ENCODE assay signal across 16 cellular contexts in genomic region chr19:36112678-36113077, GRCh38. TPM values are rescaled to one million over a fixed set of nuclear protein-coding genes. Genes with fewer than 3 reads are reported as not detected.
DNase-seq lines count a peak whose midpoint lies in the region; ATAC-seq and TF ChIP-seq lines count a peak whose summit lies in the region.
"Had no signal": no experiment of that assay in that cellular context is flagged by ENCODE, and none has a peak within 500 bp of the region (broad histone marks: within the 10 kb centered on the region; RNA-seq: fewer than 3 reads in every experiment).

No MANE protein-coding gene starts in this region.

- peaks cover 14% of the 10 kb centered on the region for H3K36me3 Mint-ChIP-seq in CD4-positive, CD25-positive, alpha-beta regulatory T cell
- H3K36me3 Mint-ChIP-seq in Calu3 (ENCODE audit: insufficient read depth, unreplicated experiment) = peaks cover 59% of the 10 kb centered on the region
- peaks cover 62% of the 10 kb centered on the region for H3K36me3 Mint-ChIP-seq in activated T-helper 17 cell treated with anti-CD3 and anti-CD28 coated beads, Interleukin-2, amount 50 U/mL, for 72 hours (ENCODE audit: low read depth)
- peaks cover 0 to 26% (median 9%) of the 10 kb centered on the region in 3 donors for H3K36me3 Mint-ChIP-seq in naive thymus-derived CD8-positive, alpha-beta T cell

- CTCF ChIA-PET in Calu3 (lab: Charles Lee) = no interaction called here

- H3K9me3 Mint-ChIP-seq in CD4-positive, CD25-positive, alpha-beta regulatory T cell = no peaks in the 10 kb centered on the region
- no peaks in the 10 kb centered on the region for H3K9me3 Mint-ChIP-seq in Calu3 (ENCODE audit: low read depth, unreplicated experiment)
- H3K9me3 Mint-ChIP-seq in activated T-helper 17 cell treated with anti-CD3 and anti-CD28 coated beads, Interleukin-2, amount 50 U/mL, for 72 hours = no peaks in the 10 kb centered on the region
- H3K9me3 Mint-ChIP-seq in naive thymus-derived CD8-positive, alpha-beta T cell = peaks cover 0 to 3% (median 0%) of the 10 kb centered on the region in 9 donors

- ATAC-seq in CD4-positive, CD25-positive, alpha-beta regulatory T cell (ENCODE audit: low read depth in 2 of 2) = no peak
- ATAC-seq in activated T-helper 17 cell treated with anti-CD3 and anti-CD28 coated beads, Interleukin-2, amount 50 U/mL, for 72 hours (replicated peaks) = no peak
- ATAC-seq in naive thymus-derived CD8-positive, alpha-beta T cell = no peak
- no peak for ATAC-seq in right cardiac atrium
- ATAC-seq in HG02840 (IDR thresholded peaks at IDR 0.05; ENCODE audit: low FRiP score, unreplicated experiment) = no peak
- ATAC-seq: gastroesophageal sphincter, left ventricle myocardium superior had no signal

- peaks cover 34% of the 10 kb centered on the region for H3K4me1 ChIP-seq in CD4-positive, CD25-positive, alpha-beta regulatory T cell (ENCODE audit: control insufficient read depth, insufficient read depth, low read length, poor library complexity, severe bottlenecking)
- no peaks in the 10 kb centered on the region for H3K4me1 ChIP-seq in right cardiac atrium (ENCODE audit: control insufficient read depth, insufficient read depth, low read length)

- WGBS in right cardiac atrium = 95% methylated on average over 10 of the region's 10 CpGs

- H3K4me3 ChIP-seq in CD4-positive, CD25-positive, alpha-beta regulatory T cell (ENCODE audit: low read depth, low read length) = no peak overlapping the region
- no peak overlapping the region for H3K4me3 ChIP-seq in right cardiac atrium (ENCODE audit: low read length)

- no peak overlapping the region for H3K27ac ChIP-seq in CD4-positive, CD25-positive, alpha-beta regulatory T cell (ENCODE audit: insufficient read depth, low read length, poor library complexity, severe bottlenecking)
- no peak overlapping the region for H3K27ac ChIP-seq in right cardiac atrium (ENCODE audit: low read length)
- H3K27ac ChIP-seq: gastroesophageal sphincter, thoracic aorta had no signal

- peak overlapping the region; percentile 87 to 99 (median 94) for H3K4me3 Mint-ChIP-seq in CD4-positive, CD25-positive, alpha-beta regulatory T cell
- H3K4me3 Mint-ChIP-seq in Calu3 (ENCODE audit: low read depth, unreplicated experiment) = peak overlapping the region; percentile 90
- H3K4me3 Mint-ChIP-seq in activated T-helper 17 cell treated with anti-CD3 and anti-CD28 coated beads, Interleukin-2, amount 50 U/mL, for 72 hours = peak overlapping the region; percentile 97
- H3K4me3 Mint-ChIP-seq in naive thymus-derived CD8-positive, alpha-beta T cell = peak overlapping the region; percentile 66 to 95 (median 82)

- no peak for TF ChIP-seq CTCF in Calu3 (IDR thresholded peaks at IDR 0.05; ENCODE audit: unreplicated experiment)

- no peak for DNase-seq in CD4-positive, CD25-positive, alpha-beta regulatory T cell
- DNase-seq in Calu3 = no peak
- DNase-seq in naive thymus-derived CD8-positive, alpha-beta T cell = no peak
- no peak for DNase-seq in right cardiac atrium
- no peak for DNase-seq in cerebellar nuclear complex (lab: John Stamatoyannopoulos, UW)
- DNase-seq in anterior cingulate cortex (lab: John Stamatoyannopoulos, UW) = no peak
- DNase-seq: activated CD4-positive, alpha-beta T cell treated with anti-CD3 and anti-CD28 coated beads, Interleukin-2, amount 50 U/mL, for 4 hours; DMS79; left ventricle myocardium superior; NCI-H1417 had no signal

- H3K9me3 ChIP-seq in CD4-positive, CD25-positive, alpha-beta regulatory T cell (ENCODE audit: control insufficient read depth in 2 of 2, low read length in 2 of 2) = no peaks in the 10 kb centered on the region
- H3K9me3 ChIP-seq in right cardiac atrium (ENCODE audit: control insufficient read depth, low read length) = no peaks in the 10 kb centered on the region
- H3K9me3 ChIP-seq: gastroesophageal sphincter, thoracic aorta had no signal

- H3K27me3 ChIP-seq in CD4-positive, CD25-positive, alpha-beta regulatory T cell (ENCODE audit: control insufficient read depth, insufficient read depth, low read length) = no peaks in the 10 kb centered on the region
- no peaks in the 10 kb centered on the region for H3K27me3 ChIP-seq in right cardiac atrium (ENCODE audit: control insufficient read depth, insufficient read depth)
- H3K27me3 ChIP-seq: gastroesophageal sphincter had no signal

- POLR2A ChIA-PET in naive thymus-derived CD8-positive, alpha-beta T cell (lab: Charles Lee) = interaction anchor here (4.0 kb wide), 1 partner anchor 14 kb away, joined by 42 read pairs; no protein-coding TSS in a partner anchor

- peaks cover 11% of the 10 kb centered on the region for H3K36me3 ChIP-seq in CD4-positive, CD25-positive, alpha-beta regulatory T cell (ENCODE audit: control insufficient read depth, insufficient read depth, low read length)

- H3K27me3 Mint-ChIP-seq in CD4-positive, CD25-positive, alpha-beta regulatory T cell = peaks cover 8% of the 10 kb centered on the region
- H3K27me3 Mint-ChIP-seq in Calu3 (ENCODE audit: unreplicated experiment) = peaks cover 12% of the 10 kb centered on the region
- H3K27me3 Mint-ChIP-seq in activated T-helper 17 cell treated with anti-CD3 and anti-CD28 coated beads, Interleukin-2, amount 50 U/mL, for 72 hours = no peaks in the 10 kb centered on the region
- H3K27me3 Mint-ChIP-seq in naive thymus-derived CD8-positive, alpha-beta T cell = peaks cover 0 to 4% (median 0%) of the 10 kb centered on the region in 5 donors

- no TSS peak for BruUV-seq in Calu3 (replicated peaks; lab: Mats Ljungman, UMichigan)

- H3K4me1 Mint-ChIP-seq in CD4-positive, CD25-positive, alpha-beta regulatory T cell = peaks cover 0 to 43% (median 23%) of the 10 kb centered on the region in 4 donors
- peaks cover 38% of the 10 kb centered on the region for H3K4me1 Mint-ChIP-seq in Calu3 (ENCODE audit: low read depth, unreplicated experiment)
- H3K4me1 Mint-ChIP-seq in activated T-helper 17 cell treated with anti-CD3 and anti-CD28 coated beads, Interleukin-2, amount 50 U/mL, for 72 hours = peaks cover 13% of the 10 kb centered on the region
- H3K4me1 Mint-ChIP-seq in naive thymus-derived CD8-positive, alpha-beta T cell = peaks cover 16 to 45% (median 44%) of the 10 kb centered on the region in 4 donors

- peak overlapping the region; percentile 79 to 97 (median 91) for H3K27ac Mint-ChIP-seq in CD4-positive, CD25-positive, alpha-beta regulatory T cell
- peak overlapping the region; percentile 5 for H3K27ac Mint-ChIP-seq in Calu3 (ENCODE audit: unreplicated experiment)
- H3K27ac Mint-ChIP-seq in activated T-helper 17 cell treated with anti-CD3 and anti-CD28 coated beads, Interleukin-2, amount 50 U/mL, for 72 hours = peak overlapping the region; percentile 99
- H3K27ac Mint-ChIP-seq in naive thymus-derived CD8-positive, alpha-beta T cell = peak overlapping the region in 9 of 10 donors; percentile 63 to 99 (median 81)

- intact Hi-C loops in Calu3 (cut with micrococcal nuclease; ENCODE audit: unreplicated experiment) = no loop called here
- intact Hi-C loops in right cardiac atrium (cut with DNase I) = loop anchor here in 2 of 4 donors (5.0 to 10.0 kb wide), 3 partner anchors 48 to 118 kb away; partner anchors contain the start of gene SDHAF1 (in 1 of the 2)

RNA-seq across cellular contexts. Expression of gene OVOL3, which starts 1.7 kb away (rescaled TPM):
- total RNA-seq in CD4-positive, CD25-positive, alpha-beta regulatory T cell = not detected
- not detected for polyA plus RNA-seq in CD4-positive, CD25-positive, alpha-beta regulatory T cell
- total RNA-seq in Calu3 (2022) = not detected in 2 replicates
- total RNA-seq in activated T-helper 17 cell treated with anti-CD3 and anti-CD28 coated beads, Interleukin-2, amount 50 U/mL, for 72 hours = not detected
- total RNA-seq in naive thymus-derived CD8-positive, alpha-beta T cell = not detected
- polyA plus RNA-seq in naive thymus-derived CD8-positive, alpha-beta T cell = not detected
- total RNA-seq in right cardiac atrium = not detected
- polyA plus RNA-seq in right cardiac atrium = not detected
- total RNA-seq: gastroesophageal sphincter, left ventricle myocardium superior, myocyte, renal cortical epithelial cell, thoracic aorta had no signal

RNA-seq across cellular contexts. Expression of gene POLR2I, which starts 2.0 kb away (rescaled TPM):
- total RNA-seq in CD4-positive, CD25-positive, alpha-beta regulatory T cell = 29.4 TPM
- 100 to 1,000 TPM; 128 to 185 (median 160) TPM for polyA plus RNA-seq in CD4-positive, CD25-positive, alpha-beta regulatory T cell
- 91.6 and 92.2 TPM in 2 replicates for total RNA-seq in Calu3 (2022)
- total RNA-seq in activated T-helper 17 cell treated with anti-CD3 and anti-CD28 coated beads, Interleukin-2, amount 50 U/mL, for 72 hours = 10 to 100 TPM; 32.4 to 58.0 TPM
- 10 to 100 TPM; 37.2 to 48.8 TPM for total RNA-seq in naive thymus-derived CD8-positive, alpha-beta T cell
- polyA plus RNA-seq in naive thymus-derived CD8-positive, alpha-beta T cell = 100 to 1,000 TPM; 124 to 168 (median 149) TPM
- total RNA-seq in right cardiac atrium = 100 to 1,000 TPM in 3 of 4 donors, 10 to 100 TPM in 1; 96.6 to 140 (median 122) TPM
- polyA plus RNA-seq in right cardiac atrium = 121 TPM

RNA-seq across cellular contexts. Expression of gene TBCB, which starts 2.6 kb away (rescaled TPM):
- 129 TPM for total RNA-seq in CD4-positive, CD25-positive, alpha-beta regulatory T cell
- polyA plus RNA-seq in CD4-positive, CD25-positive, alpha-beta regulatory T cell = 100 to 1,000 TPM; 235 to 346 (median 289) TPM
- total RNA-seq in Calu3 (2022) (204 and 210 TPM in 2 replicates), right cardiac atrium (10 to 100 TPM; 76.8 to 99.7 (median 80.3) TPM)
- 100 to 1,000 TPM; 105 to 162 TPM for total RNA-seq in activated T-helper 17 cell treated with anti-CD3 and anti-CD28 coated beads, Interleukin-2, amount 50 U/mL, for 72 hours
- 100 to 1,000 TPM; 111 to 120 TPM for total RNA-seq in naive thymus-derived CD8-positive, alpha-beta T cell
- polyA plus RNA-seq in naive thymus-derived CD8-positive, alpha-beta T cell = 100 to 1,000 TPM; 169 to 208 (median 179) TPM
- polyA plus RNA-seq in right cardiac atrium = 101 TPM

RNA-seq across cellular contexts. Expression of gene CAPNS1, which starts 27.2 kb away (rescaled TPM):
- 262 TPM for total RNA-seq in CD4-positive, CD25-positive, alpha-beta regulatory T cell
- 100 to 1,000 TPM; 105 to 185 (median 140) TPM for polyA plus RNA-seq in CD4-positive, CD25-positive, alpha-beta regulatory T cell
- 823 and 894 TPM in 2 replicates for total RNA-seq in Calu3 (2022)
- total RNA-seq in activated T-helper 17 cell treated with anti-CD3 and anti-CD28 coated beads, Interleukin-2, amount 50 U/mL, for 72 hours = 100 to 1,000 TPM; 259 to 374 TPM
- 100 to 1,000 TPM; 228 to 239 TPM for total RNA-seq in naive thymus-derived CD8-positive, alpha-beta T cell
- polyA plus RNA-seq in naive thymus-derived CD8-positive, alpha-beta T cell = 100 to 1,000 TPM in 1 of 3 donors, 10 to 100 TPM in 2; 93.4 to 137 (median 100.0) TPM
- 100 to 1,000 TPM; 542 to 668 (median 632) TPM for total RNA-seq in right cardiac atrium
- polyA plus RNA-seq in right cardiac atrium = 726 TPM

RNA-seq across cellular contexts. Expression of gene COX7A1, which starts 39.6 kb away (rescaled TPM):
- total RNA-seq in CD4-positive, CD25-positive, alpha-beta regulatory T cell = not detected
- polyA plus RNA-seq in CD4-positive, CD25-positive, alpha-beta regulatory T cell = not detected
- not detected in 2 replicates for total RNA-seq in Calu3 (2022)
- not detected for total RNA-seq in activated T-helper 17 cell treated with anti-CD3 and anti-CD28 coated beads, Interleukin-2, amount 50 U/mL, for 72 hours
- total RNA-seq in naive thymus-derived CD8-positive, alpha-beta T cell = not detected
- polyA plus RNA-seq in naive thymus-derived CD8-positive, alpha-beta T cell = not detected
- total RNA-seq in right cardiac atrium = 1,000 to 10,000 TPM; 1,675 to 2,458 (median 2,091) TPM
- polyA plus RNA-seq in right cardiac atrium = 1,566 TPM
- total RNA-seq: myocyte had no signal

Comparison
In these comparisons a context has a peak if more than half of its experiments do, and no peak if none do; other contexts are left out.
1. H3K27ac Mint-ChIP-seq: peak in every context shown above with its lines; median percentile 99 in activated T-helper 17 cell treated with anti-CD3 and anti-CD28 coated beads, Interleukin-2, amount 50 U/mL, for 72 hours; 91 in CD4-positive, CD25-positive, alpha-beta regulatory T cell; 81 in naive thymus-derived CD8-positive, alpha-beta T cell; 5 in Calu3.